Comparison of ENCODE assay signal across 22 cellular contexts in genomic region chr22:25236417-25236816, GRCh38. TPM values are rescaled to one million over a fixed set of nuclear protein-coding genes. Genes with fewer than 3 reads are reported as not detected.
DNase-seq lines count a peak whose midpoint lies in the region; ATAC-seq and TF ChIP-seq lines count a peak whose summit lies in the region.
"Had no signal": no experiment of that assay in that cellular context is flagged by ENCODE, and none has a peak within 500 bp of the region (broad histone marks: within the 10 kb centered on the region; RNA-seq: fewer than 3 reads in every experiment).

No MANE protein-coding gene starts in this region.

- H3K79me1 ChIP-seq in mesenchymal stem cell (replicated peaks; ENCODE audit: low read length, poor library complexity, severe bottlenecking), result no peaks in the 10 kb centered on the region

- H3K14ac ChIP-seq in mesenchymal stem cell (ENCODE audit: low read length in 2 of 2), result no peak overlapping the region

- peaks cover 10% of the 10 kb centered on the region for H3K4me1 Mint-ChIP-seq in central memory CD8-positive, alpha-beta T cell

- peaks cover 74% of the 10 kb centered on the region for H3K27me3 Mint-ChIP-seq in central memory CD8-positive, alpha-beta T cell

- no peak overlapping the region for H4K91ac ChIP-seq in mesenchymal stem cell (ENCODE audit: low read length)

- H4K8ac ChIP-seq in mesenchymal stem cell (ENCODE audit: low read length), result no peak overlapping the region

- no peak overlapping the region for H3K23ac ChIP-seq in mesenchymal stem cell (ENCODE audit: low read length in 2 of 2)

- H2BK120ac ChIP-seq in mesenchymal stem cell (ENCODE audit: low read depth, low read length), result no peak overlapping the region

- H3K27ac ChIP-seq in BLaER1 (no peak overlapping the region), HEK293 (ENCODE audit: extremely low read depth, low read depth, low read length) (no peak overlapping the region), mesenchymal stem cell (ENCODE audit: low read length, poor library complexity, severe bottlenecking) (no peak overlapping the region)
- H3K27ac ChIP-seq: ascending aorta, cardiac muscle cell, esophagus muscularis mucosa, foreskin keratinocyte, upper lobe of right lung had no signal

- DNase-seq in central memory CD8-positive, alpha-beta T cell (ENCODE audit: low spot score in 2 of 2), result no peak
- no peak for DNase-seq in activated CD4-positive, alpha-beta T cell treated with anti-CD3 and anti-CD28 coated beads for 48 hours
- DNase-seq in DMS53 (lab: John Stamatoyannopoulos, UW) (no peak), mesenchymal stem cell (no peak), NCI-H82 treated with DMSO at 0.1 percent for 48 hours (lab: John Stamatoyannopoulos, UW; ENCODE audit: unreplicated experiment) (no peak)
- DNase-seq: cortex of kidney had no signal

- H3K36me3 ChIP-seq in BLaER1 (no peaks in the 10 kb centered on the region), HEK293 (ENCODE audit: control insufficient read depth in 2 of 2, insufficient read depth in 1 of 2, low read length in 2 of 2) (no peaks in the 10 kb centered on the region), neuron (ENCODE audit: insufficient read depth, low read length) (no peaks in the 10 kb centered on the region), mesenchymal stem cell (ENCODE audit: control insufficient read depth in 1 of 2, insufficient read depth in 2 of 2, low read depth in 1 of 2, low read length in 2 of 2) (no peaks in the 10 kb centered on the region)
- H3K36me3 ChIP-seq: ascending aorta, cardiac muscle cell, esophagus muscularis mucosa, upper lobe of right lung had no signal

- peak overlapping the region; percentile 42; the same call in 1 of the 2 replicates for H3K4me2 ChIP-seq in BLaER1
- no peak overlapping the region for H3K4me2 ChIP-seq in mesenchymal stem cell (ENCODE audit: low read length, poor library complexity, severe bottlenecking)

- peaks cover 18% of the 10 kb centered on the region for H3K4me1 ChIP-seq in BLaER1
- no peaks in the 10 kb centered on the region for H3K4me1 ChIP-seq in HEK293 (ENCODE audit: control insufficient read depth, insufficient read depth, low read length)
- no peaks in the 10 kb centered on the region for H3K4me1 ChIP-seq in neuron (ENCODE audit: insufficient read depth, low read length)
- peaks cover 5% of the 10 kb centered on the region for H3K4me1 ChIP-seq in mesenchymal stem cell (ENCODE audit: control insufficient read depth, insufficient read depth, low read depth, low read length)
- H3K4me1 ChIP-seq: ascending aorta, foreskin keratinocyte, upper lobe of right lung had no signal

- H3K4ac ChIP-seq in mesenchymal stem cell (ENCODE audit: low read depth in 1 of 2, low read length in 2 of 2), result no peak overlapping the region

- peaks cover 2% of the 10 kb centered on the region for H3K36me3 Mint-ChIP-seq in central memory CD8-positive, alpha-beta T cell (ENCODE audit: insufficient read depth)
- H3K36me3 Mint-ChIP-seq: activated naive CD8-positive, alpha-beta T cell treated with anti-CD3 and anti-CD28 coated beads for 36 hours; CD8-positive, alpha-beta T cell; stimulated activated memory B cell treated with anti-CD40 and anti-IgM and Interleukin-4, amounts not matched to agents 10 μg/mL and 1 μg/mL and 100 μg/mL, for 72 hours had no signal

- no peaks in the 10 kb centered on the region for H4K20me1 ChIP-seq in BLaER1

- no peak for ATAC-seq in central memory CD8-positive, alpha-beta T cell (replicated peaks; ENCODE audit: extremely low read depth, poor library complexity, severe bottlenecking)

- peak overlapping the region; percentile 25 for H3K4me3 Mint-ChIP-seq in central memory CD8-positive, alpha-beta T cell
- H3K4me3 Mint-ChIP-seq: activated naive CD8-positive, alpha-beta T cell treated with anti-CD3 and anti-CD28 coated beads for 36 hours; activated T-cell treated with anti-CD3 and anti-CD28 coated beads, Interleukin-2, amount 50 U/mL, for 24 hours; CD8-positive, alpha-beta T cell; effector memory CD8-positive, alpha-beta T cell; HFFc6; stimulated activated memory B cell treated with anti-CD40 and anti-IgM and Interleukin-4, amounts not matched to agents 10 μg/mL and 1 μg/mL and 100 μg/mL, for 72 hours had no signal

- H2AFZ ChIP-seq in neuron (ENCODE audit: low read depth, low read length) (peak overlapping the region; percentile 12), mesenchymal stem cell (ENCODE audit: low read depth, low read length) (no peak overlapping the region)

- H2BK12ac ChIP-seq in mesenchymal stem cell (ENCODE audit: low read length in 2 of 2), result no peak overlapping the region

- POLR2A ChIA-PET in HEK293 (lab: Yijun Ruan, JAX), result no interaction called here

- no peak for TF ChIP-seq CTCF in HEK293 (tag by site-specific recombination; IDR thresholded peaks at IDR 0.05)

- 92% methylated on average over 4 of the region's 6 CpGs for WGBS in mesenchymal stem cell

- no peak overlapping the region for H3K27ac Mint-ChIP-seq in central memory CD8-positive, alpha-beta T cell (ENCODE audit: low read depth)
- H3K27ac Mint-ChIP-seq: activated naive CD8-positive, alpha-beta T cell treated with anti-CD3 and anti-CD28 coated beads for 36 hours; activated T-cell treated with anti-CD3 and anti-CD28 coated beads, Interleukin-2, amount 50 U/mL, for 24 hours; CD8-positive, alpha-beta T cell; effector memory CD8-positive, alpha-beta T cell; HFFc6; naive thymus-derived CD4-positive, alpha-beta T cell had no signal

- H2BK15ac ChIP-seq in mesenchymal stem cell (ENCODE audit: low read depth, poor library complexity, severe bottlenecking), result no peak overlapping the region

- no peak overlapping the region for H3K18ac ChIP-seq in mesenchymal stem cell (ENCODE audit: low read depth in 1 of 2, low read length in 2 of 2)

- no peaks in the 10 kb centered on the region for H3K9me3 ChIP-seq in BLaER1
- H3K9me3 ChIP-seq in HEK293 (ENCODE audit: control insufficient read depth, insufficient read depth, low read depth, low read length), result no peaks in the 10 kb centered on the region
- no peaks in the 10 kb centered on the region for H3K9me3 ChIP-seq in neuron (ENCODE audit: low read length)
- no peaks in the 10 kb centered on the region for H3K9me3 ChIP-seq in mesenchymal stem cell (ENCODE audit: control insufficient read depth, low read length)
- H3K9me3 ChIP-seq: ascending aorta, esophagus muscularis mucosa, upper lobe of right lung had no signal

- no peaks in the 10 kb centered on the region for H3K9me3 Mint-ChIP-seq in central memory CD8-positive, alpha-beta T cell
- H3K9me3 Mint-ChIP-seq: activated naive CD8-positive, alpha-beta T cell treated with anti-CD3 and anti-CD28 coated beads for 36 hours; activated T-cell treated with anti-CD3 and anti-CD28 coated beads, Interleukin-2, amount 50 U/mL, for 24 hours; CD8-positive, alpha-beta T cell; effector memory CD8-positive, alpha-beta T cell; naive thymus-derived CD4-positive, alpha-beta T cell; stimulated activated memory B cell treated with anti-CD40 and anti-IgM and Interleukin-4, amounts not matched to agents 10 μg/mL and 1 μg/mL and 100 μg/mL, for 72 hours had no signal

- H3K27me3 ChIP-seq in BLaER1 (no peaks in the 10 kb centered on the region), neuron (ENCODE audit: insufficient read depth, low read length) (no peaks in the 10 kb centered on the region), mesenchymal stem cell (ENCODE audit: control insufficient read depth in 1 of 2, insufficient read depth in 1 of 2, low read length in 2 of 2) (peaks cover 17 to 44% of the 10 kb centered on the region in 2 experiments)
- H3K27me3 ChIP-seq: ascending aorta, cardiac muscle cell had no signal

- H2AK5ac ChIP-seq in mesenchymal stem cell (ENCODE audit: low read length, severe bottlenecking), result no peak overlapping the region

- CTCF ChIA-PET in HEK293 (lab: Yijun Ruan, JAX), result interaction anchor here (0.6 to 6.3 kb wide), 22 partner anchors 11 to 1445 kb away, joined by 3 to 43 read pairs (median 4); no protein-coding TSS in a partner anchor

- no peak overlapping the region for H2BK5ac ChIP-seq in mesenchymal stem cell (ENCODE audit: low read depth, low read length, poor library complexity, severe bottlenecking)

- H3K9ac ChIP-seq in BLaER1 (no peak overlapping the region), mesenchymal stem cell (ENCODE audit: low read length) (no peak overlapping the region)

- H3K4me3 ChIP-seq in BLaER1 (no peak overlapping the region), HEK293 (ENCODE audit: low read depth, low read length) (no peak overlapping the region), neuron (ENCODE audit: low read length) (no peak overlapping the region), mesenchymal stem cell (ENCODE audit: insufficient read depth in 1 of 2, low read depth in 1 of 2, low read length in 2 of 2) (no peak overlapping the region)
- H3K4me3 ChIP-seq: ascending aorta, cardiac muscle cell, upper lobe of right lung had no signal

RNA-seq across cellular contexts. Expression of gene CRYBB2, which starts 17.0 kb away (rescaled TPM):
- polyA plus RNA-seq in mesenchymal stem cell (2013, experiment 1 of 2), result not detected
- polyA plus RNA-seq in mesenchymal stem cell (2013, experiment 2 of 2), result 0.07 TPM
- polyA plus RNA-seq: cardiac muscle cell; IMR-90; naive thymus-derived CD4-positive, alpha-beta T cell had no signal

RNA-seq across cellular contexts. Expression of gene CRYBB3, which starts 36.8 kb away (rescaled TPM):
- polyA plus RNA-seq in mesenchymal stem cell (2013, experiment 1 of 2), result not detected
- polyA plus RNA-seq in mesenchymal stem cell (2013, experiment 2 of 2), result not detected
- polyA plus RNA-seq: IMR-90; naive thymus-derived CD4-positive, alpha-beta T cell had no signal
